17 cellular contexts compared by ENCODE assay signal in genomic region chr10:118031351-118032075, GRCh38. TPM values are rescaled to one million over a fixed set of nuclear protein-coding genes. Genes with fewer than 3 reads are reported as not detected.
DNase-seq lines count a peak whose midpoint lies in the region; ATAC-seq, FAIRE-seq and TF ChIP-seq lines count a peak whose summit lies in the region.
"Had no signal": no experiment of that assay in that cellular context is flagged by ENCODE, and none has a peak within 500 bp of the region (broad histone marks: within the 10 kb centered on the region; RNA-seq: fewer than 3 reads in every experiment).

No MANE protein-coding gene starts in this region.

- no peak overlapping the region for H3K4me3 ChIP-seq in RWPE2 (ENCODE audit: severe bottlenecking)
- H3K4me3 ChIP-seq in uterus, result no peak overlapping the region

- intact Hi-C loops in uterus (cut with DNase I; ENCODE audit: low total_unique reads), result no loop called here

- DNase-seq in H54 (ENCODE audit: insufficient read length, low spot score), result no peak
- no peak for DNase-seq in RWPE2 (ENCODE audit: low spot score)
- DNase-seq in foreskin keratinocyte, result peak; percentile 6 to 44
- no peak for DNase-seq in uterus
- no peak for DNase-seq in NCI-H2081 (lab: John Stamatoyannopoulos, UW)
- DNase-seq: CD4-positive, CD25-positive, alpha-beta regulatory T cell; DMS53; H7; MM.1S; NCI-H1105; NCI-H187; NCI-H345; OCI-M1; RPMI8226; SW 1271 had no signal

- no peaks in the 10 kb centered on the region for H3K9me3 ChIP-seq in RWPE2 (ENCODE audit: severe bottlenecking)
- H3K9me3 ChIP-seq in uterus, result no peaks in the 10 kb centered on the region

- H3K36me3 ChIP-seq in RWPE2 (ENCODE audit: low read depth) (peaks cover 4% of the 10 kb centered on the region; the same call in 1 of the 2 replicates), uterus (no peaks in the 10 kb centered on the region)

- H3K27me3 ChIP-seq in RWPE2 (ENCODE audit: insufficient read depth, poor library complexity, severe bottlenecking) (no peaks in the 10 kb centered on the region), foreskin keratinocyte (no peaks in the 10 kb centered on the region), uterus (no peaks in the 10 kb centered on the region)

- TF ChIP-seq POLR2A in H54 (IDR thresholded peaks at IDR 0.05; ENCODE audit: low read depth, low read length) (no peak), uterus (IDR thresholded peaks at IDR 0.05) (no peak)

- TF ChIP-seq CTCF in RWPE2 (IDR thresholded peaks at IDR 0.05; ENCODE audit: poor library complexity, severe bottlenecking) (no peak), foreskin keratinocyte (conservative IDR thresholded peaks at IDR 0.05) (no peak), uterus (IDR thresholded peaks at IDR 0.05) (no peak)

- FAIRE-seq in H54 (lab: Jason Lieb, UNC), result peak; percentile 69

- H3K4me1 ChIP-seq in RWPE2 (ENCODE audit: insufficient read depth, poor library complexity, severe bottlenecking), result peaks cover 14% of the 10 kb centered on the region
- peaks cover 12% of the 10 kb centered on the region for H3K4me1 ChIP-seq in foreskin keratinocyte
- peaks cover 0 to 14% of the 10 kb centered on the region in 2 donors for H3K4me1 ChIP-seq in uterus

- H3K27ac ChIP-seq in RWPE2 (ENCODE audit: poor library complexity, severe bottlenecking) (peak overlapping the region; percentile 7), foreskin keratinocyte (no peak overlapping the region), uterus (peak overlapping the region; percentile 11 to 15)

- ATAC-seq in RWPE2 (ENCODE audit: low read depth), result peak; percentile 48; the same call in 1 of the 3 replicates
- peak; percentile 71 for ATAC-seq in foreskin keratinocyte
- ATAC-seq in GM19395 (IDR thresholded peaks at IDR 0.05; ENCODE audit: unreplicated experiment), result no peak
- no peak for ATAC-seq in GM21737 (IDR thresholded peaks at IDR 0.05; ENCODE audit: unreplicated experiment)

RNA-seq across cellular contexts. Expression of gene RAB11FIP2, which starts 15.2 kb away (rescaled TPM):
- total RNA-seq in foreskin keratinocyte, result 9.3 and 9.9 TPM in 2 replicates
- polyA plus RNA-seq in foreskin keratinocyte, result 1.5 and 1.6 TPM in 2 replicates
- total RNA-seq in uterus, result 10 to 100 TPM; 40.0 to 98.6 (median 74.4) TPM

Comparison
In these comparisons a context has a peak if more than half of its experiments do, and no peak if none do; other contexts are left out.
1. DNase-seq: peak in foreskin keratinocyte (2 of 2); none in H54 (single experiment), RWPE2 (single experiment), uterus (0 of 2) and NCI-H2081 (0 of 2).
2. ATAC-seq: peak in RWPE2 (single experiment) and foreskin keratinocyte (single experiment); none in GM19395 (single experiment) and GM21737 (single experiment).